In genomic region chr17:64024781-64025731, GRCh38 we compare ENCODE assay signal across 10 cellular contexts. TPM values are rescaled to one million over a fixed set of nuclear protein-coding genes. Genes with fewer than 3 reads are reported as not detected.
DNase-seq lines count a peak whose midpoint lies in the region; ATAC-seq and TF ChIP-seq lines count a peak whose summit lies in the region.
"Had no signal": no experiment of that assay in that cellular context is flagged by ENCODE, and none has a peak within 500 bp of the region (broad histone marks: within the 10 kb centered on the region; RNA-seq: fewer than 3 reads in every experiment).

No MANE protein-coding gene starts in this region.

- H3K4me3 ChIP-seq in thoracic aorta = peak overlapping the region; percentile 44

- intact Hi-C loops in left colon (cut with DNase I, micrococcal nuclease) = loop anchor here (10.0 kb wide), 2 partner anchors 100 to 110 kb away; partner anchors contain the start of genes CSHL1 (in 1 of the 2) and GH1 (in 1 of the 2)

- H3K27ac Mint-ChIP-seq in activated T-cell treated with anti-CD3 and anti-CD28 coated beads, Interleukin-2, amount 50 U/mL, for 72 hours = peak overlapping the region; percentile 85

- peaks cover 1% of the 10 kb centered on the region in 2 donors for H3K36me3 Mint-ChIP-seq in activated T-cell treated with anti-CD3 and anti-CD28 coated beads, Interleukin-2, amount 50 U/mL, for 72 hours (ENCODE audit: insufficient read depth in 2 of 2)

- H3K9me3 Mint-ChIP-seq in activated T-cell treated with anti-CD3 and anti-CD28 coated beads, Interleukin-2, amount 50 U/mL, for 72 hours = no peaks in the 10 kb centered on the region

- DNase-seq in DMS53 (lab: John Stamatoyannopoulos, UW) (peak; percentile 36), DMS53 treated with DMSO at 0.1 percent for 48 hours (lab: John Stamatoyannopoulos, UW; ENCODE audit: unreplicated experiment) (no peak), left colon (no peak), thoracic aorta (ENCODE audit: low spot score) (no peak), A172 (ENCODE audit: low spot score) (no peak)
- DNase-seq in activated T-cell treated with anti-CD3 and anti-CD28 coated beads, Interleukin-2, amount 50 U/mL, for 72 hours = peak; percentile 46 to 56

- no peaks in the 10 kb centered on the region for H3K9me3 ChIP-seq in thoracic aorta

- peaks cover 0 to 5% of the 10 kb centered on the region in 2 donors for H3K4me1 ChIP-seq in thoracic aorta (ENCODE audit: control insufficient read depth in 1 of 2, low read depth in 2 of 2)

- H3K4me1 Mint-ChIP-seq in activated T-cell treated with anti-CD3 and anti-CD28 coated beads, Interleukin-2, amount 50 U/mL, for 72 hours (ENCODE audit: low read depth) = peaks cover 73% of the 10 kb centered on the region

- H3K27me3 ChIP-seq in thoracic aorta (replicated peaks; ENCODE audit: insufficient read depth) = no peaks in the 10 kb centered on the region

- no peaks in the 10 kb centered on the region for H3K36me3 ChIP-seq in thoracic aorta

- TF ChIP-seq CTCF in thoracic aorta (IDR thresholded peaks at IDR 0.05) = no peak

- no peaks in the 10 kb centered on the region for H3K27me3 Mint-ChIP-seq in activated T-cell treated with anti-CD3 and anti-CD28 coated beads, Interleukin-2, amount 50 U/mL, for 72 hours (ENCODE audit: low read depth)

- peak overlapping the region; percentile 88 to 93 for H3K4me3 Mint-ChIP-seq in activated T-cell treated with anti-CD3 and anti-CD28 coated beads, Interleukin-2, amount 50 U/mL, for 72 hours

- ATAC-seq in activated T-cell treated with anti-CD3 and anti-CD28 coated beads, Interleukin-2, amount 50 U/mL, for 72 hours (replicated peaks in 1 of 2) = peak; percentile 48 to 57
- peak; percentile 10 for ATAC-seq in left colon
- ATAC-seq in thoracic aorta (ENCODE audit: insufficient number of reproducible peaks, low FRiP score, low read depth) = no peak
- ATAC-seq in GM21825 (IDR thresholded peaks at IDR 0.05; ENCODE audit: unreplicated experiment) = no peak
- no peak for ATAC-seq in HG03159 (IDR thresholded peaks at IDR 0.05; ENCODE audit: unreplicated experiment)

- H3K27ac ChIP-seq in thoracic aorta = no peak overlapping the region
- H3K27ac ChIP-seq: 22Rv1 had no signal

RNA-seq across cellular contexts. Expression of gene ICAM2, which starts 4.6 kb away (rescaled TPM):
- total RNA-seq in activated T-cell treated with anti-CD3 and anti-CD28 coated beads, Interleukin-2, amount 50 U/mL, for 72 hours = 10 to 100 TPM; 49.9 to 55.7 TPM
- total RNA-seq in left colon (10 to 100 TPM in 1 of 2 donors, 1 to 10 TPM in 1; 6.9 to 11.5 TPM), thoracic aorta (10 to 100 TPM; 41.6 to 46.6 TPM)
- 0.17 and 0.22 TPM in 2 replicates for total RNA-seq in A172 (2014; rRNA removed; shearing (Covaris generic))

RNA-seq across cellular contexts. Expression of gene PRR29, which starts 26.9 kb away (rescaled TPM):
- total RNA-seq in activated T-cell treated with anti-CD3 and anti-CD28 coated beads, Interleukin-2, amount 50 U/mL, for 72 hours = 1 to 10 TPM in 1 of 2 donors, under 1 TPM in 1; 0.96 to 1.1 TPM
- total RNA-seq in left colon = under 1 TPM in 1 of 2 donors, not detected in 1; 0.22 TPM
- not detected for total RNA-seq in thoracic aorta
- total RNA-seq in A172 (2014; rRNA removed; shearing (Covaris generic)) = 0.31 and 0.76 TPM in 2 replicates

RNA-seq across cellular contexts. Expression of gene SCN4A, which starts 52.3 kb away (rescaled TPM):
- total RNA-seq in activated T-cell treated with anti-CD3 and anti-CD28 coated beads, Interleukin-2, amount 50 U/mL, for 72 hours = 1 to 10 TPM in 1 of 2 donors, under 1 TPM in 1; 0.93 to 1.0 TPM
- total RNA-seq in left colon = under 1 TPM in 1 of 2 donors, not detected in 1; 0.20 TPM
- total RNA-seq in thoracic aorta = 1 to 10 TPM in 1 of 2 donors, not detected in 1; 1.1 TPM
- 0.02 TPM in 1 of 2 replicates, not detected in the other for total RNA-seq in A172 (2014; rRNA removed; shearing (Covaris generic))
- total RNA-seq: renal cortical epithelial cell had no signal

Comparison
In these comparisons a context has a peak if more than half of its experiments do, and no peak if none do; other contexts are left out.
1. DNase-seq: peak in DMS53 (single experiment) and activated T-cell treated with anti-CD3 and anti-CD28 coated beads, Interleukin-2, amount 50 U/mL, for 72 hours (2 of 2); none in DMS53 treated with DMSO at 0.1 percent for 48 hours (single experiment), left colon (0 of 2), thoracic aorta (single experiment) and A172 (single experiment).
2. ATAC-seq: peak in activated T-cell treated with anti-CD3 and anti-CD28 coated beads, Interleukin-2, amount 50 U/mL, for 72 hours (2 of 2) and left colon (single experiment); none in thoracic aorta (single experiment), GM21825 (single experiment) and HG03159 (single experiment).